ENCODE assay signal across 21 cellular contexts in genomic region chr12:128091931-128092330, GRCh38.
A peak's percentile ranks its signal among the peaks of the same experiment; 100 is the strongest.
DNase-seq lines count a peak whose midpoint lies in the region; ATAC-seq, FAIRE-seq and TF ChIP-seq lines count a peak whose summit lies in the region.
"Had no signal": no experiment of that assay in that cellular context is flagged by ENCODE, and none has a peak within 500 bp of the region (broad histone marks: within the 10 kb centered on the region; RNA-seq: fewer than 3 reads in every experiment).

No MANE protein-coding gene starts in this region.

- H3K4me2 ChIP-seq in H9 (ENCODE audit: insufficient read depth, insufficient read length, low read length) (no peak overlapping the region), H1 (ENCODE audit: insufficient read depth in 1 of 2, low read depth in 2 of 2, low read length in 2 of 2) (no peak overlapping the region; a peak in 1 of 4 replicates), neuronal stem cell (ENCODE audit: insufficient read depth, low read length, poor library complexity, severe bottlenecking) (no peak overlapping the region)
- H3K4me2 ChIP-seq: PC-9 had no signal

- POLR2A ChIA-PET in H1 (lab: Charles Lee; ENCODE audit: partially characterized antibody) = no interaction called here

- no peak overlapping the region for H4K8ac ChIP-seq in H9 (replicated peaks; ENCODE audit: insufficient read length, low read depth, low read length)
- H4K8ac ChIP-seq in H1 (ENCODE audit: extremely low read depth, insufficient read depth, low read length) = no peak overlapping the region
- no peak overlapping the region for H4K8ac ChIP-seq in neuronal stem cell (ENCODE audit: low read depth, low read length)

- no peaks in the 10 kb centered on the region; a peak in 1 of 5 replicates for H3K9me3 Mint-ChIP-seq in H9

- H3K4me3 ChIP-seq in H1 (ENCODE audit: extremely low read depth in 1 of 4, insufficient read depth in 2 of 4, low read depth in 3 of 4, low read length in 4 of 4) (no peak overlapping the region), neuronal stem cell (ENCODE audit: low read length in 2 of 2) (no peak overlapping the region), mucosa of descending colon (no peak overlapping the region), kidney (ENCODE audit: low read length in 2 of 2) (no peak overlapping the region)
- H3K4me3 ChIP-seq: HAP-1, MG63, PC-9 had no signal

- no peak overlapping the region for H3T11ph ChIP-seq in H9 (ENCODE audit: low read length)

- CTCF ChIA-PET in H1 (lab: Charles Lee; ENCODE audit: partially characterized antibody) = no interaction called here

- H3K9me3 ChIP-seq in H9 (ENCODE audit: control insufficient read depth, low read depth, low read length) = no peaks in the 10 kb centered on the region
- no peaks in the 10 kb centered on the region for H3K9me3 ChIP-seq in H1 (ENCODE audit: insufficient read depth in 2 of 2, low read depth in 1 of 2, low read length in 1 of 2)
- H3K9me3 ChIP-seq in neuronal stem cell (replicated peaks in 1 of 2; ENCODE audit: control insufficient read depth in 2 of 2, insufficient read depth in 1 of 2, low read depth in 1 of 2, low read length in 2 of 2) = no peaks in the 10 kb centered on the region
- H3K9me3 ChIP-seq in mucosa of descending colon = no peaks in the 10 kb centered on the region
- no peaks in the 10 kb centered on the region for H3K9me3 ChIP-seq in kidney (ENCODE audit: control insufficient read depth in 1 of 2, low read length in 2 of 2)
- H3K9me3 ChIP-seq: HAP-1, MG63 had no signal

- H2AK5ac ChIP-seq in H9 (ENCODE audit: insufficient read length, low read length) (no peak overlapping the region), H1 (ENCODE audit: low read depth, low read length) (no peak overlapping the region), neuronal stem cell (ENCODE audit: low read depth, low read length) (no peak overlapping the region)

- H3K4me3 Mint-ChIP-seq in H9 = no peak overlapping the region
- H3K4me3 Mint-ChIP-seq: CD14-positive monocyte had no signal

- no peak overlapping the region for H2BK20ac ChIP-seq in H9 (ENCODE audit: low read depth, low read length, poor library complexity, severe bottlenecking)
- no peak overlapping the region for H2BK20ac ChIP-seq in H1 (ENCODE audit: low read length)

- no peak for TF ChIP-seq RAD21 in H1 (IDR thresholded peaks at IDR 0.05 in 1 of 2, conservative IDR thresholded peaks at IDR 0.05 in 1 of 2; ENCODE audit: low read depth in 2 of 2, low read length in 2 of 2)

- H3K14ac ChIP-seq in H9 (ENCODE audit: insufficient read depth, low read length) = no peak overlapping the region
- peak overlapping the region; percentile 14 for H3K14ac ChIP-seq in H1 (ENCODE audit: insufficient read length)
- no peak overlapping the region for H3K14ac ChIP-seq in neuronal stem cell (ENCODE audit: low read length)

- ATAC-seq in mucosa of descending colon = no peak

- H2AFZ ChIP-seq in H9 (ENCODE audit: low read length) = no peak overlapping the region
- H2AFZ ChIP-seq in H1 (ENCODE audit: low read length) = no peak overlapping the region
- H2AFZ ChIP-seq in neuronal stem cell (ENCODE audit: low read length) = no peak overlapping the region
- H2AFZ ChIP-seq: PC-9 had no signal

- H3K4ac ChIP-seq in H9 (ENCODE audit: low read depth, low read length) = no peak overlapping the region
- H3K4ac ChIP-seq in H1 (replicated peaks; ENCODE audit: insufficient read length, low read depth, low read length) = no peak overlapping the region
- no peak overlapping the region for H3K4ac ChIP-seq in neuronal stem cell (ENCODE audit: low read length)

- DNase-seq in NCI-H2029 (lab: John Stamatoyannopoulos, UW) = peak; percentile 11
- no peak for DNase-seq in NCI-H2029 treated with DMSO at 0.1 percent for 48 hours (lab: John Stamatoyannopoulos, UW)
- DNase-seq in H9 = peak; percentile 10
- no peak for DNase-seq in H1 (ENCODE audit: low read depth in 1 of 2, low spot score in 2 of 2)
- no peak for DNase-seq in neuronal stem cell (ENCODE audit: low spot score)
- DNase-seq in mucosa of descending colon = no peak
- DNase-seq in kidney = no peak
- DNase-seq in activated effector memory CD4-positive, alpha-beta T cell treated with anti-CD3 and anti-CD28 coated beads, Interleukin-2, amount 50 U/mL, for 16 hours = no peak
- DNase-seq: 8988T, IMR-90, MG63, NCI-H1048, NCI-H1436, NCI-H2081 treated with DMSO at 0.1 percent for 48 hours, NCI-H524 treated with DMSO at 0.1 percent for 48 hours, PC-9, SIG-M5 had no signal

- H4K20me1 ChIP-seq in H9 (ENCODE audit: control insufficient read depth, insufficient read depth, insufficient read length) (no peaks in the 10 kb centered on the region), H1 (replicated peaks in 1 of 2; ENCODE audit: control insufficient read depth in 1 of 2, insufficient read depth in 2 of 2, low read length in 2 of 2) (no peaks in the 10 kb centered on the region)

- H2BK5ac ChIP-seq in H9 (ENCODE audit: insufficient read length, low read length) = no peak overlapping the region
- H2BK5ac ChIP-seq in H1 (ENCODE audit: low read depth, low read length) = no peak overlapping the region
- H2BK5ac ChIP-seq in neuronal stem cell (ENCODE audit: low read length) = no peak overlapping the region

- H2BK15ac ChIP-seq in H9 (ENCODE audit: low read depth, low read length) (no peak overlapping the region), H1 (ENCODE audit: low read length) (no peak overlapping the region), neuronal stem cell (ENCODE audit: low read length) (no peak overlapping the region)

- H3K18ac ChIP-seq in H9 (ENCODE audit: insufficient read length, low read depth, low read length) (no peak overlapping the region), H1 (ENCODE audit: extremely low read depth, low read length) (no peak overlapping the region), neuronal stem cell (ENCODE audit: low read length) (peak overlapping the region; percentile 22)

- no CpG with 5 or more reads among the region's 9 CpGs for WGBS in H9 (ENCODE audit: extremely low coverage, insufficient read length, low lambda C conversion rate)
- WGBS in H1 (ENCODE audit: extremely low coverage in 1 of 2, insufficient coverage in 1 of 2, insufficient read length in 1 of 2, insufficient replicate concordance in 2 of 2, low coverage in 1 of 2, low lambda C conversion rate in 2 of 2, missing lambda C conversion rate in 1 of 2), 2 experiments = 89% methylated on average over 9 of the region's 9 CpGs; no CpG with 5 or more reads in 1 of the 2 experiments
- no CpG with 5 or more reads among the region's 9 CpGs for WGBS in neuronal stem cell (ENCODE audit: extremely low coverage in 2 of 2, insufficient read length in 2 of 2, insufficient replicate concordance in 1 of 2), 2 donors

- no peaks in the 10 kb centered on the region for H3K23me2 ChIP-seq in H9 (ENCODE audit: insufficient read length, low read depth, low read length, poor library complexity, severe bottlenecking)
- no peaks in the 10 kb centered on the region for H3K23me2 ChIP-seq in H1 (ENCODE audit: low read depth, low read length)

- no peaks in the 10 kb centered on the region for H3K27me3 ChIP-seq in H9 (ENCODE audit: insufficient read depth, low read length)
- no peaks in the 10 kb centered on the region for H3K27me3 ChIP-seq in H1 (replicated peaks in 1 of 4; ENCODE audit: control insufficient read depth in 3 of 4, extremely low read depth in 1 of 4, insufficient read depth in 3 of 4, low read length in 3 of 4)
- H3K27me3 ChIP-seq in neuronal stem cell (ENCODE audit: control insufficient read depth in 3 of 3, insufficient read depth in 3 of 3, low read depth in 1 of 3, low read length in 3 of 3) = peaks cover 0 to 6% (median 0%) of the 10 kb centered on the region in 3 experiments
- H3K27me3 ChIP-seq: MG63 had no signal

- H2BK120ac ChIP-seq in H9 (ENCODE audit: low read depth, low read length, poor library complexity, severe bottlenecking) (no peak overlapping the region), H1 (replicated peaks; ENCODE audit: low read depth, low read length) (no peak overlapping the region), neuronal stem cell (ENCODE audit: low read depth, low read length) (no peak overlapping the region)

- no peak overlapping the region for H4K5ac ChIP-seq in H9 (ENCODE audit: insufficient read length, low read depth, low read length)
- no peak overlapping the region for H4K5ac ChIP-seq in H1 (ENCODE audit: insufficient read length, low read depth, low read length)

- TF ChIP-seq POLR2A in H1 (IDR thresholded peaks at IDR 0.05; ENCODE audit: control extremely low read depth in 1 of 2, low read depth in 2 of 2, low read length in 2 of 2) = no peak

- H3K79me2 ChIP-seq in H9 (ENCODE audit: insufficient read depth, low read length) (no peaks in the 10 kb centered on the region), H1 (ENCODE audit: control insufficient read depth in 1 of 2, insufficient read depth in 2 of 2, low read length in 2 of 2) (no peaks in the 10 kb centered on the region)

- no peak for FAIRE-seq in H1 (lab: Jason Lieb, UNC)
- no peak for FAIRE-seq in kidney (lab: Jason Lieb, UNC)
- FAIRE-seq: HTR-8/SVneo had no signal

- H2BK12ac ChIP-seq in H9 (ENCODE audit: insufficient read length, low read depth, low read length) (no peak overlapping the region), H1 (ENCODE audit: low read depth, low read length) (no peak overlapping the region), neuronal stem cell (ENCODE audit: low read length) (no peak overlapping the region)

- H3K36me3 ChIP-seq in H1 (ENCODE audit: control insufficient read depth in 2 of 4, insufficient read depth in 4 of 4, low read length in 3 of 4) (no peaks in the 10 kb centered on the region), neuronal stem cell (replicated peaks in 1 of 2; ENCODE audit: control insufficient read depth in 2 of 2, insufficient read depth in 2 of 2, low read length in 2 of 2) (no peaks in the 10 kb centered on the region), mucosa of descending colon (ENCODE audit: low read depth) (no peaks in the 10 kb centered on the region), kidney (ENCODE audit: control insufficient read depth in 1 of 2, insufficient read depth in 2 of 2, low read length in 2 of 2) (no peaks in the 10 kb centered on the region)
- H3K36me3 ChIP-seq: HAP-1, MG63 had no signal

- H3K56ac ChIP-seq in H9 (ENCODE audit: insufficient read length, low read depth, low read length) = no peak overlapping the region
- H3K56ac ChIP-seq in H1 (replicated peaks; ENCODE audit: insufficient read length, low read depth, low read length) = no peak overlapping the region

- H3K27ac Mint-ChIP-seq in H9 = no peak overlapping the region; a peak in 3 of 7 replicates
- H3K27ac Mint-ChIP-seq: CD14-positive monocyte had no signal

- intact Hi-C loops in mucosa of descending colon (cut with DNase I, micrococcal nuclease) (no loop called here), kidney (cut with DNase I) (no loop called here)

- H3K27ac ChIP-seq in H9 (ENCODE audit: insufficient read length, low read depth, low read length) (no peak overlapping the region), H1 (ENCODE audit: low read depth, low read length) (no peak overlapping the region), neuronal stem cell (replicated peaks; ENCODE audit: low read length) (no peak overlapping the region), kidney (ENCODE audit: low read depth in 2 of 2, low read length in 2 of 2) (no peak overlapping the region)
- H3K27ac ChIP-seq: PC-9, RWPE1 had no signal

- no peak overlapping the region for H3K23ac ChIP-seq in H9 (ENCODE audit: insufficient read length, low read depth, low read length)
- no peak overlapping the region for H3K23ac ChIP-seq in H1 (ENCODE audit: insufficient read length)
- H3K23ac ChIP-seq in neuronal stem cell (ENCODE audit: low read depth, low read length, poor library complexity) = no peak overlapping the region

- peaks cover 6% of the 10 kb centered on the region for H3K27me3 Mint-ChIP-seq in H9 (ENCODE audit: low read depth)

- H3K4me1 ChIP-seq in H9 (ENCODE audit: insufficient read depth, low read length) (no peaks in the 10 kb centered on the region), H1 (replicated peaks in 1 of 4; ENCODE audit: control insufficient read depth in 3 of 4, insufficient read depth in 4 of 4, low read length in 3 of 4) (peaks cover 0 to 4% (median under 1%) of the 10 kb centered on the region in 4 experiments; a peak in 4 of 7 replicates), neuronal stem cell (ENCODE audit: control insufficient read depth in 2 of 2, insufficient read depth in 1 of 2, low read depth in 1 of 2, low read length in 2 of 2) (peaks cover 0 to 7% of the 10 kb centered on the region in 2 donors), mucosa of descending colon (ENCODE audit: low read depth) (no peaks in the 10 kb centered on the region), kidney (ENCODE audit: control insufficient read depth in 1 of 2, insufficient read depth in 1 of 2, low read depth in 1 of 2, low read length in 2 of 2) (no peaks in the 10 kb centered on the region)
- H3K4me1 ChIP-seq: HAP-1 had no signal

- TF ChIP-seq CTCF in H9 (conservative IDR thresholded peaks at IDR 0.05) = no peak
- TF ChIP-seq CTCF in H1 (IDR thresholded peaks at IDR 0.05; ENCODE audit: control extremely low read depth in 1 of 3, insufficient read depth in 1 of 3, low read depth in 1 of 3, low read length in 3 of 3) = no peak
- TF ChIP-seq CTCF in mucosa of descending colon (IDR thresholded peaks at IDR 0.05) = no peak
- no peak for TF ChIP-seq CTCF in kidney (IDR thresholded peaks at IDR 0.05; ENCODE audit: borderline replicate concordance, extremely low read depth, insufficient read depth)

- no peak for TF ChIP-seq EP300 in H1 (IDR thresholded peaks at IDR 0.05; ENCODE audit: borderline replicate concordance in 1 of 2, low read depth in 2 of 2, low read length in 2 of 2)

- H4K91ac ChIP-seq in H9 (ENCODE audit: insufficient read length, low read depth, low read length) = no peak overlapping the region
- H4K91ac ChIP-seq in H1 (replicated peaks; ENCODE audit: insufficient read length, low read length) = no peak overlapping the region
- H4K91ac ChIP-seq in neuronal stem cell (ENCODE audit: low read depth, low read length, poor library complexity) = no peak overlapping the region

- H3K79me1 ChIP-seq in H9 (ENCODE audit: insufficient read depth, low read depth, low read length, poor library complexity, severe bottlenecking) (no peaks in the 10 kb centered on the region), H1 (ENCODE audit: low read depth, low read length) (no peaks in the 10 kb centered on the region; the same call in 1 of the 2 replicates), neuronal stem cell (ENCODE audit: low read depth, low read length) (no peaks in the 10 kb centered on the region)

- no peaks in the 10 kb centered on the region for H3K36me3 Mint-ChIP-seq in H9 (ENCODE audit: insufficient read depth in 1 of 3, low read depth in 3 of 3)
- H3K36me3 Mint-ChIP-seq: CD14-positive monocyte had no signal

- peaks cover 12 to 17% of the 10 kb centered on the region in 2 experiments for H3K4me1 Mint-ChIP-seq in H9
- H3K4me1 Mint-ChIP-seq: CD14-positive monocyte had no signal

- H3K9ac ChIP-seq in H9 (ENCODE audit: extremely low read depth, insufficient read length, low read length) (no peak overlapping the region), H1 (replicated peaks in 1 of 4; ENCODE audit: extremely low read depth in 1 of 4, low read depth in 3 of 4, low read length in 3 of 4) (no peak overlapping the region), neuronal stem cell (ENCODE audit: low read depth, low read length, poor library complexity) (no peak overlapping the region), kidney (ENCODE audit: low read length in 2 of 2) (no peak overlapping the region)

Comparison
In these comparisons a context has a peak if more than half of its experiments do, and no peak if none do; other contexts are left out.
1. DNase-seq: peak in NCI-H2029 (single experiment) and H9 (single experiment); none in NCI-H2029 treated with DMSO at 0.1 percent for 48 hours (single experiment), H1 (0 of 2), neuronal stem cell (single experiment), mucosa of descending colon (0 of 3), kidney (single experiment) and activated effector memory CD4-positive, alpha-beta T cell treated with anti-CD3 and anti-CD28 coated beads, Interleukin-2, amount 50 U/mL, for 16 hours (single experiment).